16 cellular contexts compared by ENCODE assay signal in genomic region chr10:99784731-99785441, GRCh38. TPM values are rescaled to one million over a fixed set of nuclear protein-coding genes. Genes with fewer than 3 reads are reported as not detected.
A peak's percentile ranks its signal among the peaks of the same experiment; 100 is the strongest.
DNase-seq lines count a peak whose midpoint lies in the region; ATAC-seq, FAIRE-seq and TF ChIP-seq lines count a peak whose summit lies in the region.
"Had no signal": no experiment of that assay in that cellular context is flagged by ENCODE, and none has a peak within 500 bp of the region (broad histone marks: within the 10 kb centered on the region; RNA-seq: fewer than 3 reads in every experiment).

No MANE protein-coding gene starts in this region.

- ATAC-seq in HG02884 (IDR thresholded peaks at IDR 0.05; ENCODE audit: unreplicated experiment), result no peak
- ATAC-seq: natural killer cell treated with Interleukin-12 subunit alpha and Interleukin-12 subunit beta and Interleukin-15 and Interleukin-18, amount 100 ng/mL, for 72 hours had no signal

- H3K27me3 Mint-ChIP-seq in type B pancreatic cell, result no peaks in the 10 kb centered on the region

- peaks cover 8% of the 10 kb centered on the region for H3K4me1 Mint-ChIP-seq in type B pancreatic cell (ENCODE audit: unreplicated experiment)
- H3K4me1 Mint-ChIP-seq: activated naive CD4-positive, alpha-beta T cell treated with anti-CD3 and anti-CD28 coated beads, Interleukin-2, amount 50 U/mL, for 24 hours had no signal

- no peak for TF ChIP-seq CTCF in kidney (IDR thresholded peaks at IDR 0.05; ENCODE audit: borderline replicate concordance, extremely low read depth, insufficient read depth)
- TF ChIP-seq CTCF in type B pancreatic cell (conservative IDR thresholded peaks at IDR 0.05), result no peak

- no peaks in the 10 kb centered on the region for H3K36me3 ChIP-seq in kidney (ENCODE audit: control insufficient read depth in 1 of 2, insufficient read depth in 2 of 2, low read length in 2 of 2)
- H3K36me3 ChIP-seq: HAP-1 had no signal

- no peaks in the 10 kb centered on the region for H3K36me3 Mint-ChIP-seq in type B pancreatic cell
- H3K36me3 Mint-ChIP-seq: natural killer cell treated with Interleukin-12 subunit alpha and Interleukin-12 subunit beta and Interleukin-15 and Interleukin-18, amount 100 ng/mL, for 72 hours had no signal

- DNase-seq in HT1080 (ENCODE audit: low read depth), result peak; percentile 31
- DNase-seq in amniotic epithelial cell (ENCODE audit: low read depth), result peak; percentile 28
- no peak for DNase-seq in kidney
- no peak for DNase-seq in type B pancreatic cell (ENCODE audit: extremely low spot score, unreplicated experiment)
- no peak for DNase-seq in islet precursor cell
- no peak for DNase-seq in activated CD8-positive, alpha-beta memory T cell treated with anti-CD3 and anti-CD28 coated beads for 24 hours
- DNase-seq: activated T-cell treated with anti-CD3 and anti-CD28 coated beads, Interleukin-2, amount 50 U/mL, for 1 hour; C1 segment of cervical spinal cord; stimulated activated CD4-positive, alpha-beta T cell treated with anti-CD3 and anti-CD28 coated beads, Interleukin-1b, Interleukin-23, amount 100 ng/mL, for 48 hours had no signal

- no peak overlapping the region for H3K27ac Mint-ChIP-seq in type B pancreatic cell
- H3K27ac Mint-ChIP-seq: activated naive CD4-positive, alpha-beta T cell treated with anti-CD3 and anti-CD28 coated beads, Interleukin-2, amount 50 U/mL, for 24 hours; natural killer cell treated with Interleukin-12 subunit alpha and Interleukin-12 subunit beta and Interleukin-15 and Interleukin-18, amount 100 ng/mL, for 72 hours had no signal

- no peaks in the 10 kb centered on the region for H3K9me3 ChIP-seq in kidney (ENCODE audit: control insufficient read depth in 1 of 2, low read length in 2 of 2)

- no peaks in the 10 kb centered on the region for H3K9me3 Mint-ChIP-seq in type B pancreatic cell
- H3K9me3 Mint-ChIP-seq: activated naive CD4-positive, alpha-beta T cell treated with anti-CD3 and anti-CD28 coated beads, Interleukin-2, amount 50 U/mL, for 24 hours; natural killer cell treated with Interleukin-12 subunit alpha and Interleukin-12 subunit beta and Interleukin-15 and Interleukin-18, amount 100 ng/mL, for 72 hours had no signal

- H3K4me3 Mint-ChIP-seq in type B pancreatic cell, result peak overlapping the region; percentile 48
- H3K4me3 Mint-ChIP-seq: activated naive CD4-positive, alpha-beta T cell treated with anti-CD3 and anti-CD28 coated beads, Interleukin-2, amount 50 U/mL, for 24 hours; natural killer cell treated with Interleukin-12 subunit alpha and Interleukin-12 subunit beta and Interleukin-15 and Interleukin-18, amount 100 ng/mL, for 72 hours had no signal

- H3K4me3 ChIP-seq in kidney (ENCODE audit: low read length in 2 of 2), result peak overlapping the region; percentile 60 to 61
- H3K4me3 ChIP-seq: HAP-1, lung, SK-N-MC had no signal

- intact Hi-C loops in kidney (cut with DNase I), result no loop called here

- no peak for FAIRE-seq in kidney (lab: Jason Lieb, UNC)
- FAIRE-seq: TTC549 had no signal

- no peak overlapping the region for H3K9ac ChIP-seq in kidney (ENCODE audit: low read length in 2 of 2)

- H3K4me1 ChIP-seq in kidney (ENCODE audit: control insufficient read depth in 1 of 2, insufficient read depth in 1 of 2, low read depth in 1 of 2, low read length in 2 of 2), result peaks cover 5 to 12% of the 10 kb centered on the region in 2 donors

- peak overlapping the region in 1 of 2 donors; percentile 44 for H3K27ac ChIP-seq in kidney (ENCODE audit: low read depth in 2 of 2, low read length in 2 of 2)

RNA-seq across cellular contexts. Expression of gene ABCC2, which starts 2.4 kb away (rescaled TPM):
- total RNA-seq in HT1080 (2014; rRNA removed; shearing (Covaris generic)), result 0.80 and 0.90 TPM in 2 replicates
- 0.29 and 0.53 TPM in 2 replicates for polyA plus RNA-seq in HT1080 (2015; cell fraction: cytosol; rRNA removed)
- 3.1 and 3.5 TPM in 2 replicates for polyA plus RNA-seq in HT1080 (2015; cell fraction: nucleus; rRNA removed)
- 2.3 TPM for total RNA-seq in kidney
- polyA plus RNA-seq in kidney (ENCODE audit: insufficient read depth, low read depth, low replicate concordance), result 15.4 TPM
- total RNA-seq in type B pancreatic cell (ENCODE audit: low replicate concordance), result 11.0 and 64.0 TPM in 2 replicates

RNA-seq across cellular contexts. Expression of gene CUTC, which starts 52.9 kb away (rescaled TPM):
- total RNA-seq in HT1080 (2014; rRNA removed; shearing (Covaris generic)), result 25.6 and 26.4 TPM in 2 replicates
- polyA plus RNA-seq in HT1080 (2015; cell fraction: cytosol; rRNA removed), result 31.5 and 32.6 TPM in 2 replicates
- 27.6 and 33.8 TPM in 2 replicates for polyA plus RNA-seq in HT1080 (2015; cell fraction: nucleus; rRNA removed)
- 16.5 TPM for total RNA-seq in kidney
- polyA plus RNA-seq in kidney (ENCODE audit: insufficient read depth, low read depth, low replicate concordance), result 19.1 TPM
- 11.8 and 13.7 TPM in 2 replicates for total RNA-seq in type B pancreatic cell (ENCODE audit: low replicate concordance)

RNA-seq across cellular contexts. Expression of gene COX15, which starts 53.0 kb away (rescaled TPM):
- total RNA-seq in HT1080 (2014; rRNA removed; shearing (Covaris generic)), result 38.4 and 41.4 TPM in 2 replicates
- 37.0 and 41.4 TPM in 2 replicates for polyA plus RNA-seq in HT1080 (2015; cell fraction: cytosol; rRNA removed)
- 55.5 and 59.2 TPM in 2 replicates for polyA plus RNA-seq in HT1080 (2015; cell fraction: nucleus; rRNA removed)
- total RNA-seq in kidney (40.4 TPM), type B pancreatic cell (ENCODE audit: low replicate concordance) (36.1 and 46.5 TPM in 2 replicates)
- polyA plus RNA-seq in kidney (ENCODE audit: insufficient read depth, low read depth, low replicate concordance), result 30.9 TPM

Comparison
In these comparisons a context has a peak if more than half of its experiments do, and no peak if none do; other contexts are left out.
1. DNase-seq: peak in HT1080 (single experiment) and amniotic epithelial cell (single experiment); none in kidney (single experiment), type B pancreatic cell (single experiment), islet precursor cell (single experiment) and activated CD8-positive, alpha-beta memory T cell treated with anti-CD3 and anti-CD28 coated beads for 24 hours (single experiment).